ENCODE assay signal across 1 cellular context in the genomic region with DNA sequence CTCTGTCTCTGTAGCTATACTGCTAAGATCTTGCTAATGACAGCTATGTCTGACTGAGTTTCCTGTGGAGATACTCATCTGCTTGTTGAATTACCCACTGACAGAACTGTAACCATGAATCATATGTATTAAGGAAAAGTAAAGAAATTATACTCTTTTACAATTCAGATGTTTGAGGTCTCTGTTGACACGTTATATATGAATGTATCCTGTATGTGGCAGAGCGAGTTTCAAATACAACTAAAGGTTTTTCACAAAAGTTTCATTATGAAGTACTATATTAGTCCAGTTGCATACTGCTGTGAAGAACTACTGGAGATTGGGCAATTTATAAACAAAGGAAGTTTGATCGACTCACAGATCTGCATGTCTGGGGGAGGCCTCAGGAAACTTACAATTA.
A peak's percentile ranks its signal among the peaks of the same experiment; 100 is the strongest.
TF ChIP-seq lines count a peak whose summit lies in the region.

No MANE protein-coding gene starts in this region.

TF ChIP-seq in endothelial cell of umbilical vein, 7 proteins besides CTCF, POLR2A, EP300 and RAD21 (continued from another document):
- TF ChIP-seq GATA2 (IDR thresholded peaks at IDR 0.05; ENCODE audit: insufficient read depth, insufficient read length, low read depth, low read length), result peak; percentile 50
